1 cellular context compared by ENCODE assay signal in the genomic region with DNA sequence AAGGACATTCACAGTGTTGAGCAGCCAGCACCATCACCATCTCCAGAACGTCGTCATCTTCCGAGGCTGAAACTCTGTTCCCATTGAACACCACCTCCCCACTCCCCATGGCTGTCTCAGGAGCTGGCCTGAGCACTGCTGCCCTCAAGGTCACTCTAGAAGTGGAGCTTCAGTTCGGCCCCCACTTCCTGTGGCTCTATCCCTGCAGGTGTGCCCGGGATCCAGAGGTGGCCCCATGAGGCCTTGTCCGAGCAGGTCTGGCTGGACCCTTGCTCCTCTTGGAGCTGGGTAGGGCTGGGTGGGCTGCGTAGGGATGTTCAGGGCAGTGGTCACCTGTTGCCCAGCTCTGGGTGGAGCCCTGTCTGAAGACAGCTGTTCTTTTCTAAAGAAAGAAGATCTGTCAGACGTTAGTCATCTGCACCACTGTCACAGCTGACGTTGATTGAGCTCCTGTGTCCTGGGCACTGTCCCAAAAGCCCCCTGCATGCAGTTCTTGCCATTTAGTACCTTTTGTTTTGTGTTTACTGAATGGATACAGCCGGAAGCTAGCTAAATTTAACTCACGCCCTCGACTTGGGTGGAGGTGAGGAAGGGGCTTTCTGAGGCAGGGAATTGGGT.
A peak's percentile ranks its signal among the peaks of the same experiment; 100 is the strongest.
TF ChIP-seq lines count a peak whose summit lies in the region.

No MANE protein-coding gene starts in this region.

TF ChIP-seq in K562, 482 proteins besides CTCF, POLR2A, EP300 and RAD21 (continues in another document):
- TF ChIP-seq NBN (IDR thresholded peaks at IDR 0.05; ENCODE audit: low read depth) (no peak), NR4A1 (CRISPR knock-in tag; IDR thresholded peaks at IDR 0.05) (0 out of 2 replicates have a peak, but pooled peaks have one; percentile 30), NR4A1 (tag; IDR thresholded peaks at IDR 0.05) (no peak), CBFA2T2 (conservative IDR thresholded peaks at IDR 0.05) (no peak), ZNF57 (CRISPR knock-in tag; IDR thresholded peaks at IDR 0.05) (no peak), IRF2 (CRISPR knock-in tag; IDR thresholded peaks at IDR 0.05) (peak; percentile 22; the same call in 1 of the 2 replicates), RBM14 (IDR thresholded peaks at IDR 0.05; ENCODE audit: borderline replicate concordance, insufficient read depth, low read depth, low read length) (no peak), SMARCE1 (IDR thresholded peaks at IDR 0.05) (no peak), SIRT6 (IDR thresholded peaks at IDR 0.05; ENCODE audit: low read depth, low read length) (no peak), TBP (optimal IDR thresholded peaks at IDR 0.05; ENCODE audit: low read depth, low read length) (no peak), TFAP4 (CRISPR knock-in tag; IDR thresholded peaks at IDR 0.05; ENCODE audit: borderline replicate concordance) (peak; percentile 43; the same call in 1 of the 2 replicates), ESRRA (IDR thresholded peaks at IDR 0.05; ENCODE audit: borderline replicate concordance, low read depth) (no peak), NFE2 (IDR thresholded peaks at IDR 0.05; ENCODE audit: low read depth) (no peak), RBBP5 (IDR thresholded peaks at IDR 0.05; ENCODE audit: borderline replicate concordance, insufficient read depth, low read length, poor library complexity, severe bottlenecking) (no peak), SRSF3 (IDR thresholded peaks at IDR 0.05; ENCODE audit: insufficient read depth, low read length) (0 out of 2 replicates have a peak, but pooled peaks have one; percentile 59), BDP1 (IDR thresholded peaks at IDR 0.05; ENCODE audit: insufficient read depth, insufficient read length) (no peak), ZFP1 (CRISPR knock-in tag; IDR thresholded peaks at IDR 0.05) (no peak), POLR2G (IDR thresholded peaks at IDR 0.05; ENCODE audit: low read depth, low read length) (no peak), TOE1 (IDR thresholded peaks at IDR 0.05; ENCODE audit: borderline replicate concordance) (no peak), TOE1 (CRISPR knock-in tag; IDR thresholded peaks at IDR 0.05; ENCODE audit: borderline replicate concordance, low read depth) (no peak), NCOA6 (IDR thresholded peaks at IDR 0.05) (no peak), FOXJ2 (tag; IDR thresholded peaks at IDR 0.05) (no peak), ZNF436 (CRISPR knock-in tag; IDR thresholded peaks at IDR 0.05) (0 out of 2 replicates have a peak, but pooled peaks have one; percentile 19), CEBPZ (IDR thresholded peaks at IDR 0.05; ENCODE audit: borderline replicate concordance, low read depth, low read length) (0 out of 2 replicates have a peak, but pooled peaks have one; percentile 21), ZNF586 (CRISPR knock-in tag; conservative IDR thresholded peaks at IDR 0.05) (no peak), KDM2B (CRISPR knock-in tag; IDR thresholded peaks at IDR 0.05) (no peak), LEF1 (IDR thresholded peaks at IDR 0.05) (no peak), MBD2 (IDR thresholded peaks at IDR 0.05; ENCODE audit: borderline replicate concordance, low read depth) (no peak), KLF1 (tag; IDR thresholded peaks at IDR 0.05) (0 out of 2 replicates have a peak, but pooled peaks have one; percentile 35), PRMT5 (CRISPR knock-in tag; IDR thresholded peaks at IDR 0.05) (no peak), PKNOX1 (IDR thresholded peaks at IDR 0.05) (peak; percentile 68; the same call in 1 of the 2 replicates), ZNF184 (CRISPR knock-in tag; IDR thresholded peaks at IDR 0.05) (no peak), SUPT5H (IDR thresholded peaks at IDR 0.05) (no peak), ZNF668 (CRISPR knock-in tag; IDR thresholded peaks at IDR 0.05) (no peak), ZNF212 (CRISPR knock-in tag; IDR thresholded peaks at IDR 0.05) (no peak), ZNF76 (CRISPR knock-in tag; IDR thresholded peaks at IDR 0.05; ENCODE audit: borderline replicate concordance) (no peak), BHLHE40 (IDR thresholded peaks at IDR 0.05; ENCODE audit: low read length) (0 out of 2 replicates have a peak, but pooled peaks have one; percentile 4), ZNF764 (CRISPR knock-in tag; IDR thresholded peaks at IDR 0.05; ENCODE audit: low read depth) (0 out of 2 replicates have a peak, but pooled peaks have one; percentile 40), C11orf30 (IDR thresholded peaks at IDR 0.05; ENCODE audit: low read depth) (no peak), PCBP2 (IDR thresholded peaks at IDR 0.05; ENCODE audit: low read depth, low read length, poor library complexity, severe bottlenecking) (no peak), ZNF347 (CRISPR knock-in tag; IDR thresholded peaks at IDR 0.05; ENCODE audit: low read depth) (no peak), CTBP1 (IDR thresholded peaks at IDR 0.05; ENCODE audit: borderline replicate concordance) (0 out of 2 replicates have a peak, but pooled peaks have one; percentile 21), ZNF444 (CRISPR knock-in tag; IDR thresholded peaks at IDR 0.05) (no peak), RBM39 (optimal IDR thresholded peaks at IDR 0.05; ENCODE audit: low read depth, low read length) (no peak), PHF21A (IDR thresholded peaks at IDR 0.05; ENCODE audit: borderline replicate concordance, low read depth) (no peak), NFYB (IDR thresholded peaks at IDR 0.05; ENCODE audit: extremely low read depth, insufficient read length) (no peak)
- TF ChIP-seq, protein P1, sequence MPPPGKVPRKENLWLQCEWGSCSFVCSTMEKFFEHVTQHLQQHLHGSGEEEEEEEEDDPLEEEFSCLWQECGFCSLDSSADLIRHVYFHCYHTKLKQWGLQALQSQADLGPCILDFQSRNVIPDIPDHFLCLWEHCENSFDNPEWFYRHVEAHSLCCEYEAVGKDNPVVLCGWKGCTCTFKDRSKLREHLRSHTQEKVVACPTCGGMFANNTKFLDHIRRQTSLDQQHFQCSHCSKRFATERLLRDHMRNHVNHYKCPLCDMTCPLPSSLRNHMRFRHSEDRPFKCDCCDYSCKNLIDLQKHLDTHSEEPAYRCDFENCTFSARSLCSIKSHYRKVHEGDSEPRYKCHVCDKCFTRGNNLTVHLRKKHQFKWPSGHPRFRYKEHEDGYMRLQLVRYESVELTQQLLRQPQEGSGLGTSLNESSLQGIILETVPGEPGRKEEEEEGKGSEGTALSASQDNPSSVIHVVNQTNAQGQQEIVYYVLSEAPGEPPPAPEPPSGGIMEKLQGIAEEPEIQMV (tag; conservative IDR thresholded peaks at IDR 0.05; ENCODE audit: low read depth) = no peak
- TF ChIP-seq, protein P2, sequence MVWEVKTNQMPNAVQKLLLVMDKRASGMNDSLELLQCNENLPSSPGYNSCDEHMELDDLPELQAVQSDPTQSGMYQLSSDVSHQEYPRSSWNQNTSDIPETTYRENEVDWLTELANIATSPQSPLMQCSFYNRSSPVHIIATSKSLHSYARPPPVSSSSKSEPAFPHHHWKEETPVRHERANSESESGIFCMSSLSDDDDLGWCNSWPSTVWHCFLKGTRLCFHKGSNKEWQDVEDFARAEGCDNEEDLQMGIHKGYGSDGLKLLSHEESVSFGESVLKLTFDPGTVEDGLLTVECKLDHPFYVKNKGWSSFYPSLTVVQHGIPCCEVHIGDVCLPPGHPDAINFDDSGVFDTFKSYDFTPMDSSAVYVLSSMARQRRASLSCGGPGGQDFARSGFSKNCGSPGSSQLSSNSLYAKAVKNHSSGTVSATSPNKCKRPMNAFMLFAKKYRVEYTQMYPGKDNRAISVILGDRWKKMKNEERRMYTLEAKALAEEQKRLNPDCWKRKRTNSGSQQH (CRISPR knock-in tag; IDR thresholded peaks at IDR 0.05) = no peak
- TF ChIP-seq, protein P3, sequence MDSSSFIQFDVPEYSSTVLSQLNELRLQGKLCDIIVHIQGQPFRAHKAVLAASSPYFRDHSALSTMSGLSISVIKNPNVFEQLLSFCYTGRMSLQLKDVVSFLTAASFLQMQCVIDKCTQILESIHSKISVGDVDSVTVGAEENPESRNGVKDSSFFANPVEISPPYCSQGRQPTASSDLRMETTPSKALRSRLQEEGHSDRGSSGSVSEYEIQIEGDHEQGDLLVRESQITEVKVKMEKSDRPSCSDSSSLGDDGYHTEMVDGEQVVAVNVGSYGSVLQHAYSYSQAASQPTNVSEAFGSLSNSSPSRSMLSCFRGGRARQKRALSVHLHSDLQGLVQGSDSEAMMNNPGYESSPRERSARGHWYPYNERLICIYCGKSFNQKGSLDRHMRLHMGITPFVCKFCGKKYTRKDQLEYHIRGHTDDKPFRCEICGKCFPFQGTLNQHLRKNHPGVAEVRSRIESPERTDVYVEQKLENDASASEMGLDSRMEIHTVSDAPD (CRISPR knock-in tag; IDR thresholded peaks at IDR 0.05) = no peak
- TF ChIP-seq, protein P4, sequence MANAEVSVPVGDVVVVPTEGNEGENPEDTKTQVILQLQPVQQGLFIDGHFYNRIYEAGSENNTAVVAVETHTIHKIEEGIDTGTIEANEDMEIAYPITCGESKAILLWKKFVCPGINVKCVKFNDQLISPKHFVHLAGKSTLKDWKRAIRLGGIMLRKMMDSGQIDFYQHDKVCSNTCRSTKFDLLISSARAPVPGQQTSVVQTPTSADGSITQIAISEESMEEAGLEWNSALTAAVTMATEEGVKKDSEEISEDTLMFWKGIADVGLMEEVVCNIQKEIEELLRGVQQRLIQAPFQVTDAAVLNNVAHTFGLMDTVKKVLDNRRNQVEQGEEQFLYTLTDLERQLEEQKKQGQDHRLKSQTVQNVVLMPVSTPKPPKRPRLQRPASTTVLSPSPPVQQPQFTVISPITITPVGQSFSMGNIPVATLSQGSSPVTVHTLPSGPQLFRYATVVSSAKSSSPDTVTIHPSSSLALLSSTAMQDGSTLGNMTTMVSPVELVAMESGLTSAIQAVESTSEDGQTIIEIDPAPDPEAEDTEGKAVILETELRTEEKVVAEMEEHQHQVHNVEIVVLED (CRISPR knock-in tag; IDR thresholded peaks at IDR 0.05) = 0 out of 2 replicates have a peak, but pooled peaks have one; percentile 10
- TF ChIP-seq, protein P5, sequence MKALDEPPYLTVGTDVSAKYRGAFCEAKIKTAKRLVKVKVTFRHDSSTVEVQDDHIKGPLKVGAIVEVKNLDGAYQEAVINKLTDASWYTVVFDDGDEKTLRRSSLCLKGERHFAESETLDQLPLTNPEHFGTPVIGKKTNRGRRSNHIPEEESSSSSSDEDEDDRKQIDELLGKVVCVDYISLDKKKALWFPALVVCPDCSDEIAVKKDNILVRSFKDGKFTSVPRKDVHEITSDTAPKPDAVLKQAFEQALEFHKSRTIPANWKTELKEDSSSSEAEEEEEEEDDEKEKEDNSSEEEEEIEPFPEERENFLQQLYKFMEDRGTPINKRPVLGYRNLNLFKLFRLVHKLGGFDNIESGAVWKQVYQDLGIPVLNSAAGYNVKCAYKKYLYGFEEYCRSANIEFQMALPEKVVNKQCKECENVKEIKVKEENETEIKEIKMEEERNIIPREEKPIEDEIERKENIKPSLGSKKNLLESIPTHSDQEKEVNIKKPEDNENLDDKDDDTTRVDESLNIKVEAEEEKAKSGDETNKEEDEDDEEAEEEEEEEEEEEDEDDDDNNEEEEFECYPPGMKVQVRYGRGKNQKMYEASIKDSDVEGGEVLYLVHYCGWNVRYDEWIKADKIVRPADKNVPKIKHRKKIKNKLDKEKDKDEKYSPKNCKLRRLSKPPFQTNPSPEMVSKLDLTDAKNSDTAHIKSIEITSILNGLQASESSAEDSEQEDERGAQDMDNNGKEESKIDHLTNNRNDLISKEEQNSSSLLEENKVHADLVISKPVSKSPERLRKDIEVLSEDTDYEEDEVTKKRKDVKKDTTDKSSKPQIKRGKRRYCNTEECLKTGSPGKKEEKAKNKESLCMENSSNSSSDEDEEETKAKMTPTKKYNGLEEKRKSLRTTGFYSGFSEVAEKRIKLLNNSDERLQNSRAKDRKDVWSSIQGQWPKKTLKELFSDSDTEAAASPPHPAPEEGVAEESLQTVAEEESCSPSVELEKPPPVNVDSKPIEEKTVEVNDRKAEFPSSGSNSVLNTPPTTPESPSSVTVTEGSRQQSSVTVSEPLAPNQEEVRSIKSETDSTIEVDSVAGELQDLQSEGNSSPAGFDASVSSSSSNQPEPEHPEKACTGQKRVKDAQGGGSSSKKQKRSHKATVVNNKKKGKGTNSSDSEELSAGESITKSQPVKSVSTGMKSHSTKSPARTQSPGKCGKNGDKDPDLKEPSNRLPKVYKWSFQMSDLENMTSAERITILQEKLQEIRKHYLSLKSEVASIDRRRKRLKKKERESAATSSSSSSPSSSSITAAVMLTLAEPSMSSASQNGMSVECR (CRISPR knock-in tag; IDR thresholded peaks at IDR 0.05) = no peak; the same call in 1 of the 2 replicates
